1 cellular context compared by ENCODE assay signal in the genomic region with DNA sequence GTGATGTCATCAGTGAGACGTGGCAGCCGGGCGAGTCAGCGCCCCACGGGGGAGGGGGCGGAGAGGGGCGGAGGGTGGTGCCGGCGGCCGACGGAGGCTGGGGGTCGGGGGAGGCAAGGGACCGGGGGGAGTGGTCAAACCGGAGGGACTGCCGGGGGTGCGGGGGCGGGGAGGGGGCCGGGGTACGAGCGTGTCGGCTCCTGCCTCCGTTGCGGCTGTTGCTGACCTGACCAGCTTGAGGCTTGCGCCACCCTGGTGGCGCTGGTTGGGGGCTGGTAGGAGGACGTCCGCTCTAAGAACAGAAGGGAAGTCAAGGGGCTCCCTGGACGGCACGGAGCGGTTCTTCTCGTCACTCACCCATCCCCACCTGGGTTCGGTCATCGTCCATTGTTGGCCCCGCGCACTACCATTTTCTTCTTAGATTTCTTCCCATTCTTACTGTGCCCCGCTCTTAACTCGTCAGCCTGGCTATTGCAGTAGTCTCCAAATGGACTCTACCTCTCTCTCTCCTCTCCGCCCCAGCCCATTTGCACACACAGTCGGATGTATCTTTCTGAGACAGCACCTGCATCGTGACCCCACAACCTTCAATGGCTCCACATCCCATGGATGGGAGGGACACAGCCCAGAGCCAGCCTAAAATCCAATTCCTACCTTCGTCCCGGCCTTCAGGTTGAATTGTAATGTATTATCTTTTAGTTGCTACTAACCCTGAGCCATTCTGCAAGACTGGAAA.
TF ChIP-seq lines count a peak whose summit lies in the region.

No MANE protein-coding gene starts in this region.

TF ChIP-seq in WTC11, 78 proteins besides CTCF, POLR2A, EP300 and RAD21 (continued from another document):
- TF ChIP-seq, protein P1, sequence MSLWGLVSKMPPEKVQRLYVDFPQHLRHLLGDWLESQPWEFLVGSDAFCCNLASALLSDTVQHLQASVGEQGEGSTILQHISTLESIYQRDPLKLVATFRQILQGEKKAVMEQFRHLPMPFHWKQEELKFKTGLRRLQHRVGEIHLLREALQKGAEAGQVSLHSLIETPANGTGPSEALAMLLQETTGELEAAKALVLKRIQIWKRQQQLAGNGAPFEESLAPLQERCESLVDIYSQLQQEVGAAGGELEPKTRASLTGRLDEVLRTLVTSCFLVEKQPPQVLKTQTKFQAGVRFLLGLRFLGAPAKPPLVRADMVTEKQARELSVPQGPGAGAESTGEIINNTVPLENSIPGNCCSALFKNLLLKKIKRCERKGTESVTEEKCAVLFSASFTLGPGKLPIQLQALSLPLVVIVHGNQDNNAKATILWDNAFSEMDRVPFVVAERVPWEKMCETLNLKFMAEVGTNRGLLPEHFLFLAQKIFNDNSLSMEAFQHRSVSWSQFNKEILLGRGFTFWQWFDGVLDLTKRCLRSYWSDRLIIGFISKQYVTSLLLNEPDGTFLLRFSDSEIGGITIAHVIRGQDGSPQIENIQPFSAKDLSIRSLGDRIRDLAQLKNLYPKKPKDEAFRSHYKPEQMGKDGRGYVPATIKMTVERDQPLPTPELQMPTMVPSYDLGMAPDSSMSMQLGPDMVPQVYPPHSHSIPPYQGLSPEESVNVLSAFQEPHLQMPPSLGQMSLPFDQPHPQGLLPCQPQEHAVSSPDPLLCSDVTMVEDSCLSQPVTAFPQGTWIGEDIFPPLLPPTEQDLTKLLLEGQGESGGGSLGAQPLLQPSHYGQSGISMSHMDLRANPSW (CRISPR knock-in tag; conservative IDR thresholded peaks at IDR 0.05; ENCODE audit: low read depth) = no peak
- TF ChIP-seq, protein P2, sequence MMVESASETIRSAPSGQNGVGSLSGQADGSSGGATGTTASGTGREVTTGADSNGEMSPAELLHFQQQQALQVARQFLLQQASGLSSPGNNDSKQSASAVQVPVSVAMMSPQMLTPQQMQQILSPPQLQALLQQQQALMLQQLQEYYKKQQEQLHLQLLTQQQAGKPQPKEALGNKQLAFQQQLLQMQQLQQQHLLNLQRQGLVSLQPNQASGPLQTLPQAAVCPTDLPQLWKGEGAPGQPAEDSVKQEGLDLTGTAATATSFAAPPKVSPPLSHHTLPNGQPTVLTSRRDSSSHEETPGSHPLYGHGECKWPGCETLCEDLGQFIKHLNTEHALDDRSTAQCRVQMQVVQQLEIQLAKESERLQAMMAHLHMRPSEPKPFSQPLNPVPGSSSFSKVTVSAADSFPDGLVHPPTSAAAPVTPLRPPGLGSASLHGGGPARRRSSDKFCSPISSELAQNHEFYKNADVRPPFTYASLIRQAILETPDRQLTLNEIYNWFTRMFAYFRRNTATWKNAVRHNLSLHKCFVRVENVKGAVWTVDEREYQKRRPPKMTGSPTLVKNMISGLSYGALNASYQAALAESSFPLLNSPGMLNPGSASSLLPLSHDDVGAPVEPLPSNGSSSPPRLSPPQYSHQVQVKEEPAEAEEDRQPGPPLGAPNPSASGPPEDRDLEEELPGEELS (CRISPR knock-in tag; IDR thresholded peaks at IDR 0.05) = no peak
- TF ChIP-seq GABPB1 (CRISPR knock-in tag; IDR thresholded peaks at IDR 0.05) (no peak), NFATC4 (CRISPR knock-in tag; IDR thresholded peaks at IDR 0.05) (no peak), IRF2 (CRISPR knock-in tag; IDR thresholded peaks at IDR 0.05; ENCODE audit: borderline replicate concordance, low read depth) (no peak), RELA (CRISPR knock-in tag; IDR thresholded peaks at IDR 0.05; ENCODE audit: borderline replicate concordance) (no peak), MYBL2 (CRISPR knock-in tag; IDR thresholded peaks at IDR 0.05) (no peak), SP1 (CRISPR knock-in tag; conservative IDR thresholded peaks at IDR 0.05) (peak; percentile 73), CBFB (CRISPR knock-in tag; IDR thresholded peaks at IDR 0.05; ENCODE audit: low read depth) (no peak), ZNF219 (CRISPR knock-in tag; IDR thresholded peaks at IDR 0.05; ENCODE audit: borderline replicate concordance) (no peak), ZBTB21 (CRISPR knock-in tag; IDR thresholded peaks at IDR 0.05; ENCODE audit: borderline replicate concordance) (no peak), OVOL2 (CRISPR knock-in tag; IDR thresholded peaks at IDR 0.05; ENCODE audit: borderline replicate concordance) (no peak), ESRRA (CRISPR knock-in tag; IDR thresholded peaks at IDR 0.05; ENCODE audit: borderline replicate concordance) (no peak), GTF2I (CRISPR knock-in tag; conservative IDR thresholded peaks at IDR 0.05) (peak; percentile 95), ZNF121 (CRISPR knock-in tag; IDR thresholded peaks at IDR 0.05) (peak; percentile 84), NFYB (CRISPR knock-in tag; conservative IDR thresholded peaks at IDR 0.05; ENCODE audit: low read depth) (no peak), ZNF423 (CRISPR knock-in tag; IDR thresholded peaks at IDR 0.05) (0 out of 2 replicates have a peak, but pooled peaks have one; percentile 16)
- TF ChIP-seq, protein P3, sequence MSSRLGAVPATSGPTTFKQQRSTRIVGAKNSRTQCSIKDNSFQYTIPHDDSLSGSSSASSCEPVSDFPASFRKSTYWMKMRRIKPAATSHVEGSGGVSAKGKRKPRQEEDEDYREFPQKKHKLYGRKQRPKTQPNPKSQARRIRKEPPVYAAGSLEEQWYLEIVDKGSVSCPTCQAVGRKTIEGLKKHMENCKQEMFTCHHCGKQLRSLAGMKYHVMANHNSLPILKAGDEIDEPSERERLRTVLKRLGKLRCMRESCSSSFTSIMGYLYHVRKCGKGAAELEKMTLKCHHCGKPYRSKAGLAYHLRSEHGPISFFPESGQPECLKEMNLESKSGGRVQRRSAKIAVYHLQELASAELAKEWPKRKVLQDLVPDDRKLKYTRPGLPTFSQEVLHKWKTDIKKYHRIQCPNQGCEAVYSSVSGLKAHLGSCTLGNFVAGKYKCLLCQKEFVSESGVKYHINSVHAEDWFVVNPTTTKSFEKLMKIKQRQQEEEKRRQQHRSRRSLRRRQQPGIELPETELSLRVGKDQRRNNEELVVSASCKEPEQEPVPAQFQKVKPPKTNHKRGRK (CRISPR knock-in tag; IDR thresholded peaks at IDR 0.05; ENCODE audit: borderline replicate concordance) = no peak
- TF ChIP-seq, protein P4, sequence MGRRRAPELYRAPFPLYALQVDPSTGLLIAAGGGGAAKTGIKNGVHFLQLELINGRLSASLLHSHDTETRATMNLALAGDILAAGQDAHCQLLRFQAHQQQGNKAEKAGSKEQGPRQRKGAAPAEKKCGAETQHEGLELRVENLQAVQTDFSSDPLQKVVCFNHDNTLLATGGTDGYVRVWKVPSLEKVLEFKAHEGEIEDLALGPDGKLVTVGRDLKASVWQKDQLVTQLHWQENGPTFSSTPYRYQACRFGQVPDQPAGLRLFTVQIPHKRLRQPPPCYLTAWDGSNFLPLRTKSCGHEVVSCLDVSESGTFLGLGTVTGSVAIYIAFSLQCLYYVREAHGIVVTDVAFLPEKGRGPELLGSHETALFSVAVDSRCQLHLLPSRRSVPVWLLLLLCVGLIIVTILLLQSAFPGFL (CRISPR knock-in tag; IDR thresholded peaks at IDR 0.05; ENCODE audit: borderline replicate concordance) = no peak
- TF ChIP-seq, protein P5, sequence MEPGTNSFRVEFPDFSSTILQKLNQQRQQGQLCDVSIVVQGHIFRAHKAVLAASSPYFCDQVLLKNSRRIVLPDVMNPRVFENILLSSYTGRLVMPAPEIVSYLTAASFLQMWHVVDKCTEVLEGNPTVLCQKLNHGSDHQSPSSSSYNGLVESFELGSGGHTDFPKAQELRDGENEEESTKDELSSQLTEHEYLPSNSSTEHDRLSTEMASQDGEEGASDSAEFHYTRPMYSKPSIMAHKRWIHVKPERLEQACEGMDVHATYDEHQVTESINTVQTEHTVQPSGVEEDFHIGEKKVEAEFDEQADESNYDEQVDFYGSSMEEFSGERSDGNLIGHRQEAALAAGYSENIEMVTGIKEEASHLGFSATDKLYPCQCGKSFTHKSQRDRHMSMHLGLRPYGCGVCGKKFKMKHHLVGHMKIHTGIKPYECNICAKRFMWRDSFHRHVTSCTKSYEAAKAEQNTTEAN (CRISPR knock-in tag; IDR thresholded peaks at IDR 0.05) = no peak
- TF ChIP-seq, protein P6, sequence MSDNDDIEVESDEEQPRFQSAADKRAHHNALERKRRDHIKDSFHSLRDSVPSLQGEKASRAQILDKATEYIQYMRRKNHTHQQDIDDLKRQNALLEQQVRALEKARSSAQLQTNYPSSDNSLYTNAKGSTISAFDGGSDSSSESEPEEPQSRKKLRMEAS (CRISPR knock-in tag; IDR thresholded peaks at IDR 0.05) = no peak
- TF ChIP-seq, protein P7, sequence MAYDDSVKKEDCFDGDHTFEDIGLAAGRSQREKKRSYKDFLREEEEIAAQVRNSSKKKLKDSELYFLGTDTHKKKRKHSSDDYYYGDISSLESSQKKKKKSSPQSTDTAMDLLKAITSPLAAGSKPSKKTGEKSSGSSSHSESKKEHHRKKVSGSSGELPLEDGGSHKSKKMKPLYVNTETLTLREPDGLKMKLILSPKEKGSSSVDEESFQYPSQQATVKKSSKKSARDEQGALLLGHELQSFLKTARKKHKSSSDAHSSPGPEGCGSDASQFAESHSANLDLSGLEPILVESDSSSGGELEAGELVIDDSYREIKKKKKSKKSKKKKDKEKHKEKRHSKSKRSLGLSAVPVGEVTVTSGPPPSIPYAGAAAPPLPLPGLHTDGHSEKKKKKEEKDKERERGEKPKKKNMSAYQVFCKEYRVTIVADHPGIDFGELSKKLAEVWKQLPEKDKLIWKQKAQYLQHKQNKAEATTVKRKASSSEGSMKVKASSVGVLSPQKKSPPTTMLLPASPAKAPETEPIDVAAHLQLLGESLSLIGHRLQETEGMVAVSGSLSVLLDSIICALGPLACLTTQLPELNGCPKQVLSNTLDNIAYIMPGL (CRISPR knock-in tag; IDR thresholded peaks at IDR 0.05) = 0 out of 2 replicates have a peak, but pooled peaks have one; percentile 25
- TF ChIP-seq, protein P8, sequence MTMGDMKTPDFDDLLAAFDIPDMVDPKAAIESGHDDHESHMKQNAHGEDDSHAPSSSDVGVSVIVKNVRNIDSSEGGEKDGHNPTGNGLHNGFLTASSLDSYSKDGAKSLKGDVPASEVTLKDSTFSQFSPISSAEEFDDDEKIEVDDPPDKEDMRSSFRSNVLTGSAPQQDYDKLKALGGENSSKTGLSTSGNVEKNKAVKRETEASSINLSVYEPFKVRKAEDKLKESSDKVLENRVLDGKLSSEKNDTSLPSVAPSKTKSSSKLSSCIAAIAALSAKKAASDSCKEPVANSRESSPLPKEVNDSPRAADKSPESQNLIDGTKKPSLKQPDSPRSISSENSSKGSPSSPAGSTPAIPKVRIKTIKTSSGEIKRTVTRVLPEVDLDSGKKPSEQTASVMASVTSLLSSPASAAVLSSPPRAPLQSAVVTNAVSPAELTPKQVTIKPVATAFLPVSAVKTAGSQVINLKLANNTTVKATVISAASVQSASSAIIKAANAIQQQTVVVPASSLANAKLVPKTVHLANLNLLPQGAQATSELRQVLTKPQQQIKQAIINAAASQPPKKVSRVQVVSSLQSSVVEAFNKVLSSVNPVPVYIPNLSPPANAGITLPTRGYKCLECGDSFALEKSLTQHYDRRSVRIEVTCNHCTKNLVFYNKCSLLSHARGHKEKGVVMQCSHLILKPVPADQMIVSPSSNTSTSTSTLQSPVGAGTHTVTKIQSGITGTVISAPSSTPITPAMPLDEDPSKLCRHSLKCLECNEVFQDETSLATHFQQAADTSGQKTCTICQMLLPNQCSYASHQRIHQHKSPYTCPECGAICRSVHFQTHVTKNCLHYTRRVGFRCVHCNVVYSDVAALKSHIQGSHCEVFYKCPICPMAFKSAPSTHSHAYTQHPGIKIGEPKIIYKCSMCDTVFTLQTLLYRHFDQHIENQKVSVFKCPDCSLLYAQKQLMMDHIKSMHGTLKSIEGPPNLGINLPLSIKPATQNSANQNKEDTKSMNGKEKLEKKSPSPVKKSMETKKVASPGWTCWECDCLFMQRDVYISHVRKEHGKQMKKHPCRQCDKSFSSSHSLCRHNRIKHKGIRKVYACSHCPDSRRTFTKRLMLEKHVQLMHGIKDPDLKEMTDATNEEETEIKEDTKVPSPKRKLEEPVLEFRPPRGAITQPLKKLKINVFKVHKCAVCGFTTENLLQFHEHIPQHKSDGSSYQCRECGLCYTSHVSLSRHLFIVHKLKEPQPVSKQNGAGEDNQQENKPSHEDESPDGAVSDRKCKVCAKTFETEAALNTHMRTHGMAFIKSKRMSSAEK (CRISPR knock-in tag; IDR thresholded peaks at IDR 0.05; ENCODE audit: borderline replicate concordance) = 0 out of 2 replicates have a peak, but pooled peaks have one; percentile 8
- TF ChIP-seq, protein P9, sequence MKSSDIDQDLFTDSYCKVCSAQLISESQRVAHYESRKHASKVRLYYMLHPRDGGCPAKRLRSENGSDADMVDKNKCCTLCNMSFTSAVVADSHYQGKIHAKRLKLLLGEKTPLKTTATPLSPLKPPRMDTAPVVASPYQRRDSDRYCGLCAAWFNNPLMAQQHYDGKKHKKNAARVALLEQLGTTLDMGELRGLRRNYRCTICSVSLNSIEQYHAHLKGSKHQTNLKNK (CRISPR knock-in tag; IDR thresholded peaks at IDR 0.05) = no peak
